9 cellular contexts compared by ENCODE assay signal in genomic region chr6:30955367-30956042, GRCh38. TPM values are rescaled to one million over a fixed set of nuclear protein-coding genes. Genes with fewer than 3 reads are reported as not detected.
A peak's percentile ranks its signal among the peaks of the same experiment; 100 is the strongest.
DNase-seq lines count a peak whose midpoint lies in the region; ATAC-seq and TF ChIP-seq lines count a peak whose summit lies in the region.
"Had no signal": no experiment of that assay in that cellular context is flagged by ENCODE, and none has a peak within 500 bp of the region (broad histone marks: within the 10 kb centered on the region; RNA-seq: fewer than 3 reads in every experiment).

No MANE protein-coding gene starts in this region.

- H3K4me3 ChIP-seq in GM12865 (ENCODE audit: low read depth, low read length) = peak overlapping the region; percentile 64
- H3K4me3 ChIP-seq in adrenal gland = peak overlapping the region in 2 of 4 donors; percentile 28 to 54
- peak overlapping the region; percentile 39; the same call in 1 of the 2 replicates for H3K4me3 ChIP-seq in iPS DF 6.9 (ENCODE audit: low read length)
- H3K4me3 ChIP-seq in skeletal muscle satellite cell (ENCODE audit: low read length) = peak overlapping the region; percentile 64

- no peak for TF ChIP-seq CTCF in GM12865 (IDR thresholded peaks at IDR 0.05; ENCODE audit: insufficient read depth, low read depth, low read length, missing control alignments)
- TF ChIP-seq CTCF in adrenal gland (IDR thresholded peaks at IDR 0.05) = no peak

- intact Hi-C loops in adrenal gland (cut with DNase I) = no loop called here

- no peaks in the 10 kb centered on the region for H3K27me3 ChIP-seq in adrenal gland
- peaks cover 2% of the 10 kb centered on the region; the same call in 1 of the 2 replicates for H3K27me3 ChIP-seq in iPS DF 6.9 (ENCODE audit: control insufficient read depth, insufficient read depth, low read length)
- H3K27me3 ChIP-seq in skeletal muscle satellite cell (ENCODE audit: control insufficient read depth, insufficient read depth, low read length) = peaks cover 66% of the 10 kb centered on the region

- peak overlapping the region; percentile 77 for H3K9ac ChIP-seq in skeletal muscle satellite cell (ENCODE audit: low read depth, low read length)

- H3K9me3 ChIP-seq in adrenal gland (replicated peaks in 1 of 3) (no peaks in the 10 kb centered on the region), iPS DF 6.9 (ENCODE audit: control insufficient read depth, insufficient read depth, low read length) (no peaks in the 10 kb centered on the region), skeletal muscle satellite cell (replicated peaks; ENCODE audit: low read length) (no peaks in the 10 kb centered on the region)

- TF ChIP-seq POLR2A in adrenal gland (IDR thresholded peaks at IDR 0.05) = no peak

- H3K27ac ChIP-seq in adrenal gland (no peak overlapping the region), iPS DF 6.9 (ENCODE audit: low read length) (no peak overlapping the region)

- peak overlapping the region; percentile 91 for H3K4me2 ChIP-seq in skeletal muscle satellite cell (ENCODE audit: low read length)

- DNase-seq in GM12865 (ENCODE audit: low read depth) (peak; percentile 83), T-helper 1 cell (peak; percentile 41 to 67 (median 55)), adrenal gland (peak; percentile 26 to 55 (median 32)), iPS DF 6.9 (ENCODE audit: low read depth, low spot score) (no peak), H4 (ENCODE audit: low spot score) (no peak)

- H3K36me3 ChIP-seq in adrenal gland (replicated peaks in 1 of 2) (no peaks in the 10 kb centered on the region), iPS DF 6.9 (ENCODE audit: control insufficient read depth, insufficient read depth, low read length) (no peaks in the 10 kb centered on the region), skeletal muscle satellite cell (ENCODE audit: insufficient read depth, low read length) (no peaks in the 10 kb centered on the region)

- H3K4me1 ChIP-seq in adrenal gland (replicated peaks in 1 of 2) (no peaks in the 10 kb centered on the region), iPS DF 6.9 (ENCODE audit: control insufficient read depth, insufficient read depth, low read length) (peaks cover 1% of the 10 kb centered on the region; the same call in 1 of the 2 replicates), skeletal muscle satellite cell (ENCODE audit: control insufficient read depth, insufficient read depth, low read length) (peaks cover 13% of the 10 kb centered on the region)

- ATAC-seq in HG03280 (IDR thresholded peaks at IDR 0.05; ENCODE audit: unreplicated experiment) = peak; percentile 69
- no peak for ATAC-seq in GM19328 (IDR thresholded peaks at IDR 0.05; ENCODE audit: unreplicated experiment)

- WGBS in adrenal gland, 4 donors = 11 to 28% (median 21%) methylated on average over 14 to 46 of the region's 46 CpGs
- no CpG with 5 or more reads among the region's 46 CpGs for WGBS in iPS DF 6.9 (ENCODE audit: insufficient coverage, insufficient read length)

RNA-seq across cellular contexts. Expression of gene MUCL3, which starts 14.7 kb away (rescaled TPM):
- total RNA-seq in adrenal gland = not detected
- polyA plus RNA-seq in adrenal gland = under 1 TPM in 2 of 3 donors, not detected in 1; under 0.01 to 0.02 TPM
- not detected in 2 replicates for total RNA-seq in skeletal muscle satellite cell (2012; rRNA removed)
- not detected in 2 replicates for total RNA-seq in H4 (2014; rRNA removed; shearing (Covaris generic))
- total RNA-seq: dermis microvascular lymphatic vessel endothelial cell had no signal

RNA-seq across cellular contexts. Expression of gene SFTA2, which starts 23.5 kb away (rescaled TPM):
- 1 to 10 TPM in 1 of 8 donors, under 1 TPM in 1, not detected in 6; 0.38 to 1.5 TPM for total RNA-seq in adrenal gland
- under 1 TPM in 2 of 3 donors, not detected in 1; 0.20 to 0.24 TPM for polyA plus RNA-seq in adrenal gland
- total RNA-seq in skeletal muscle satellite cell (2012; rRNA removed) = not detected in 2 replicates
- total RNA-seq in H4 (2014; rRNA removed; shearing (Covaris generic)) = not detected in 2 replicates
- total RNA-seq: dermis microvascular lymphatic vessel endothelial cell had no signal

RNA-seq across cellular contexts. Expression of gene MUC21, which starts 28.0 kb away (rescaled TPM):
- total RNA-seq in adrenal gland = not detected
- under 1 TPM in 2 of 3 donors, not detected in 1; 0.16 to 0.34 TPM for polyA plus RNA-seq in adrenal gland
- total RNA-seq in skeletal muscle satellite cell (2012; rRNA removed) = not detected in 2 replicates
- not detected in 2 replicates for total RNA-seq in H4 (2014; rRNA removed; shearing (Covaris generic))
- total RNA-seq: dermis microvascular lymphatic vessel endothelial cell had no signal

RNA-seq across cellular contexts. Expression of gene VARS2, which starts 41.5 kb away (rescaled TPM):
- total RNA-seq in adrenal gland = 10 to 100 TPM; 17.1 to 51.6 (median 31.7) TPM
- polyA plus RNA-seq in adrenal gland = 10 to 100 TPM; 21.2 to 89.6 (median 55.4) TPM
- total RNA-seq in skeletal muscle satellite cell (2012; rRNA removed) = 13.9 and 15.9 TPM in 2 replicates
- 10.5 and 17.6 TPM in 2 replicates for total RNA-seq in H4 (2014; rRNA removed; shearing (Covaris generic))

RNA-seq across cellular contexts. Expression of gene GTF2H4, which starts 47.5 kb away (rescaled TPM):
- total RNA-seq in adrenal gland = 10 to 100 TPM in 6 of 8 donors, 1 to 10 TPM in 2; 3.7 to 48.6 (median 21.8) TPM
- 10 to 100 TPM; 30.8 to 71.9 (median 57.8) TPM for polyA plus RNA-seq in adrenal gland
- total RNA-seq in skeletal muscle satellite cell (2012; rRNA removed) = 6.3 and 7.0 TPM in 2 replicates
- total RNA-seq in H4 (2014; rRNA removed; shearing (Covaris generic)) = 8.4 and 8.5 TPM in 2 replicates

Comparison
In these comparisons a context has a peak if more than half of its experiments do, and no peak if none do; other contexts are left out.
1. DNase-seq: peak in GM12865 (single experiment), T-helper 1 cell (5 of 5) and adrenal gland (7 of 7); none in iPS DF 6.9 (single experiment) and H4 (single experiment).